1 cellular context compared by ENCODE assay signal in the genomic region with DNA sequence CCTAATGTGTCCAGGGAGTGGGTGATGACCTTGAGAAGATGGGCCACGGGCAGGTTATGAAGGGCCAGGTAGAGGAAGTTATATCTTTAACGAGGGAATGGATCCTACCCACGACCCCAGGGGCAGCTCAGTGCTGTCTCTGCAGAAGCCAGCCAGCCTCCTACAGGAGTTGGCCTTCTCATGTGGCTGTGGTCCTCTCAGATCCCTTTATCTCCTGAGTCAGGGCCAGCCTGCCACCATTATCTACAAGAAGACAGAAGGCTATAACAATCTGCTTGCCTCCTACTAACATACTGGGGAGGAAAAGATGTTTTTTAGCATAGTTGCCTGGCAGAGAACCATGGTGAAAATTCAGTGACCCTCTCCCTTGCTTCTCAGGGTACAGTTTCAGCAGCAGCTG.
TF ChIP-seq lines count a peak whose summit lies in the region.

No MANE protein-coding gene starts in this region.

TF ChIP-seq in K562, 482 proteins besides CTCF, POLR2A, EP300 and RAD21 (continued from another document and continues in another):
- TF ChIP-seq, protein P1, sequence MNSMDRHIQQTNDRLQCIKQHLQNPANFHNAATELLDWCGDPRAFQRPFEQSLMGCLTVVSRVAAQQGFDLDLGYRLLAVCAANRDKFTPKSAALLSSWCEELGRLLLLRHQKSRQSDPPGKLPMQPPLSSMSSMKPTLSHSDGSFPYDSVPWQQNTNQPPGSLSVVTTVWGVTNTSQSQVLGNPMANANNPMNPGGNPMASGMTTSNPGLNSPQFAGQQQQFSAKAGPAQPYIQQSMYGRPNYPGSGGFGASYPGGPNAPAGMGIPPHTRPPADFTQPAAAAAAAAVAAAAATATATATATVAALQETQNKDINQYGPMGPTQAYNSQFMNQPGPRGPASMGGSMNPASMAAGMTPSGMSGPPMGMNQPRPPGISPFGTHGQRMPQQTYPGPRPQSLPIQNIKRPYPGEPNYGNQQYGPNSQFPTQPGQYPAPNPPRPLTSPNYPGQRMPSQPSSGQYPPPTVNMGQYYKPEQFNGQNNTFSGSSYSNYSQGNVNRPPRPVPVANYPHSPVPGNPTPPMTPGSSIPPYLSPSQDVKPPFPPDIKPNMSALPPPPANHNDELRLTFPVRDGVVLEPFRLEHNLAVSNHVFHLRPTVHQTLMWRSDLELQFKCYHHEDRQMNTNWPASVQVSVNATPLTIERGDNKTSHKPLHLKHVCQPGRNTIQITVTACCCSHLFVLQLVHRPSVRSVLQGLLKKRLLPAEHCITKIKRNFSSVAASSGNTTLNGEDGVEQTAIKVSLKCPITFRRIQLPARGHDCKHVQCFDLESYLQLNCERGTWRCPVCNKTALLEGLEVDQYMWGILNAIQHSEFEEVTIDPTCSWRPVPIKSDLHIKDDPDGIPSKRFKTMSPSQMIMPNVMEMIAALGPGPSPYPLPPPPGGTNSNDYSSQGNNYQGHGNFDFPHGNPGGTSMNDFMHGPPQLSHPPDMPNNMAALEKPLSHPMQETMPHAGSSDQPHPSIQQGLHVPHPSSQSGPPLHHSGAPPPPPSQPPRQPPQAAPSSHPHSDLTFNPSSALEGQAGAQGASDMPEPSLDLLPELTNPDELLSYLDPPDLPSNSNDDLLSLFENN (IDR thresholded peaks at IDR 0.05; ENCODE audit: low read depth in 2 of 2, low read length in 2 of 2) = peak in 1 of 2 experiments; percentile 69; a peak in 2 of 4 replicates
- TF ChIP-seq CBX2 (IDR thresholded peaks at IDR 0.05; ENCODE audit: insufficient read depth, low read length, poor library complexity, severe bottlenecking) = no peak
- TF ChIP-seq, protein P2, sequence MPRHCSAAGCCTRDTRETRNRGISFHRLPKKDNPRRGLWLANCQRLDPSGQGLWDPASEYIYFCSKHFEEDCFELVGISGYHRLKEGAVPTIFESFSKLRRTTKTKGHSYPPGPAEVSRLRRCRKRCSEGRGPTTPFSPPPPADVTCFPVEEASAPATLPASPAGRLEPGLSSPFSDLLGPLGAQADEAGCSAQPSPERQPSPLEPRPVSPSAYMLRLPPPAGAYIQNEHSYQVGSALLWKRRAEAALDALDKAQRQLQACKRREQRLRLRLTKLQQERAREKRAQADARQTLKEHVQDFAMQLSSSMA (CRISPR knock-in tag; IDR thresholded peaks at IDR 0.05) = no peak
- no peak for TF ChIP-seq FOXK2 (conservative IDR thresholded peaks at IDR 0.05 in 1 of 2, IDR thresholded peaks at IDR 0.05 in 1 of 2; ENCODE audit: low read depth in 2 of 2)
- TF ChIP-seq EWSR1 (IDR thresholded peaks at IDR 0.05; ENCODE audit: borderline replicate concordance, low read depth, partially characterized antibody) = no peak
- TF ChIP-seq ZNF24 (IDR thresholded peaks at IDR 0.05) = no peak
- TF ChIP-seq TCF7 (IDR thresholded peaks at IDR 0.05; ENCODE audit: borderline replicate concordance) = 0 out of 2 replicates have a peak, but pooled peaks have one; percentile 38
- no peak for TF ChIP-seq ZNF354B (CRISPR knock-in tag; IDR thresholded peaks at IDR 0.05)
- TF ChIP-seq DACH1 (IDR thresholded peaks at IDR 0.05; ENCODE audit: partially characterized antibody) = no peak
- TF ChIP-seq ZNF764 (CRISPR knock-in tag; IDR thresholded peaks at IDR 0.05; ENCODE audit: low read depth) = no peak
- TF ChIP-seq EGR1 (conservative IDR thresholded peaks at IDR 0.05) = no peak
- no peak for TF ChIP-seq RB1 (IDR thresholded peaks at IDR 0.05; ENCODE audit: low read depth)
- TF ChIP-seq, protein P3, sequence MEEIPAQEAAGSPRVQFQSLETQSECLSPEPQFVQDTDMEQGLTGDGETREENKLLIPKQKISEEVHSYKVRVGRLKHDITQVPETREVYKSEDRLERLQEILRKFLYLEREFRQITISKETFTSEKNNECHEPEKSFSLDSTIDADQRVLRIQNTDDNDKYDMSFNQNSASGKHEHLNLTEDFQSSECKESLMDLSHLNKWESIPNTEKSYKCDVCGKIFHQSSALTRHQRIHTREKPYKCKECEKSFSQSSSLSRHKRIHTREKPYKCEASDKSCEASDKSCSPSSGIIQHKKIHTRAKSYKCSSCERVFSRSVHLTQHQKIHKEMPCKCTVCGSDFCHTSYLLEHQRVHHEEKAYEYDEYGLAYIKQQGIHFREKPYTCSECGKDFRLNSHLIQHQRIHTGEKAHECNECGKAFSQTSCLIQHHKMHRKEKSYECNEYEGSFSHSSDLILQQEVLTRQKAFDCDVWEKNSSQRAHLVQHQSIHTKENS (CRISPR knock-in tag; IDR thresholded peaks at IDR 0.05) = no peak
- no peak for TF ChIP-seq HNRNPL (IDR thresholded peaks at IDR 0.05; ENCODE audit: low read depth, low read length)
- TF ChIP-seq NFIC (IDR thresholded peaks at IDR 0.05) = peak; percentile 86
- no peak for TF ChIP-seq ZNF140 (CRISPR knock-in tag; IDR thresholded peaks at IDR 0.05)
- TF ChIP-seq ZNF324 (CRISPR knock-in tag; IDR thresholded peaks at IDR 0.05) = no peak
- no peak for TF ChIP-seq RBM25 (IDR thresholded peaks at IDR 0.05; ENCODE audit: low read depth, low read length, severe bottlenecking)
- TF ChIP-seq, protein P4, sequence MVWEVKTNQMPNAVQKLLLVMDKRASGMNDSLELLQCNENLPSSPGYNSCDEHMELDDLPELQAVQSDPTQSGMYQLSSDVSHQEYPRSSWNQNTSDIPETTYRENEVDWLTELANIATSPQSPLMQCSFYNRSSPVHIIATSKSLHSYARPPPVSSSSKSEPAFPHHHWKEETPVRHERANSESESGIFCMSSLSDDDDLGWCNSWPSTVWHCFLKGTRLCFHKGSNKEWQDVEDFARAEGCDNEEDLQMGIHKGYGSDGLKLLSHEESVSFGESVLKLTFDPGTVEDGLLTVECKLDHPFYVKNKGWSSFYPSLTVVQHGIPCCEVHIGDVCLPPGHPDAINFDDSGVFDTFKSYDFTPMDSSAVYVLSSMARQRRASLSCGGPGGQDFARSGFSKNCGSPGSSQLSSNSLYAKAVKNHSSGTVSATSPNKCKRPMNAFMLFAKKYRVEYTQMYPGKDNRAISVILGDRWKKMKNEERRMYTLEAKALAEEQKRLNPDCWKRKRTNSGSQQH (CRISPR knock-in tag; IDR thresholded peaks at IDR 0.05) = no peak
- TF ChIP-seq, protein P5, sequence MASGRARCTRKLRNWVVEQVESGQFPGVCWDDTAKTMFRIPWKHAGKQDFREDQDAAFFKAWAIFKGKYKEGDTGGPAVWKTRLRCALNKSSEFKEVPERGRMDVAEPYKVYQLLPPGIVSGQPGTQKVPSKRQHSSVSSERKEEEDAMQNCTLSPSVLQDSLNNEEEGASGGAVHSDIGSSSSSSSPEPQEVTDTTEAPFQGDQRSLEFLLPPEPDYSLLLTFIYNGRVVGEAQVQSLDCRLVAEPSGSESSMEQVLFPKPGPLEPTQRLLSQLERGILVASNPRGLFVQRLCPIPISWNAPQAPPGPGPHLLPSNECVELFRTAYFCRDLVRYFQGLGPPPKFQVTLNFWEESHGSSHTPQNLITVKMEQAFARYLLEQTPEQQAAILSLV (tag; IDR thresholded peaks at IDR 0.05) = no peak
- no peak for TF ChIP-seq NFXL1 (CRISPR knock-in tag; IDR thresholded peaks at IDR 0.05)
- no peak for TF ChIP-seq RBM34 (IDR thresholded peaks at IDR 0.05; ENCODE audit: borderline replicate concordance, insufficient read depth, low read length)
- no peak for TF ChIP-seq KLF10 (CRISPR knock-in tag; IDR thresholded peaks at IDR 0.05)
- no peak for TF ChIP-seq SIN3A (IDR thresholded peaks at IDR 0.05; ENCODE audit: borderline replicate concordance in 2 of 2, control insufficient read depth in 1 of 2, low read depth in 2 of 2, low read length in 2 of 2)
- no peak for TF ChIP-seq BACH1 (tag; IDR thresholded peaks at IDR 0.05)
- TF ChIP-seq, protein P6, sequence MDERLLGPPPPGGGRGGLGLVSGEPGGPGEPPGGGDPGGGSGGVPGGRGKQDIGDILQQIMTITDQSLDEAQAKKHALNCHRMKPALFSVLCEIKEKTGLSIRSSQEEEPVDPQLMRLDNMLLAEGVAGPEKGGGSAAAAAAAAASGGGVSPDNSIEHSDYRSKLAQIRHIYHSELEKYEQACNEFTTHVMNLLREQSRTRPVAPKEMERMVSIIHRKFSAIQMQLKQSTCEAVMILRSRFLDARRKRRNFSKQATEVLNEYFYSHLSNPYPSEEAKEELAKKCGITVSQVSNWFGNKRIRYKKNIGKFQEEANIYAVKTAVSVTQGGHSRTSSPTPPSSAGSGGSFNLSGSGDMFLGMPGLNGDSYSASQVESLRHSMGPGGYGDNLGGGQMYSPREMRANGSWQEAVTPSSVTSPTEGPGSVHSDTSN (CRISPR knock-in tag; IDR thresholded peaks at IDR 0.05; ENCODE audit: low read depth) = no peak
- TF ChIP-seq, protein P6 (tag; conservative IDR thresholded peaks at IDR 0.05; ENCODE audit: low read depth) = no peak
- TF ChIP-seq CREM (IDR thresholded peaks at IDR 0.05; ENCODE audit: low read depth) = peak; percentile 48; the same call in 1 of the 2 replicates
- TF ChIP-seq TAF15 (IDR thresholded peaks at IDR 0.05; ENCODE audit: low read depth, low read length) = no peak
- TF ChIP-seq, protein P7, sequence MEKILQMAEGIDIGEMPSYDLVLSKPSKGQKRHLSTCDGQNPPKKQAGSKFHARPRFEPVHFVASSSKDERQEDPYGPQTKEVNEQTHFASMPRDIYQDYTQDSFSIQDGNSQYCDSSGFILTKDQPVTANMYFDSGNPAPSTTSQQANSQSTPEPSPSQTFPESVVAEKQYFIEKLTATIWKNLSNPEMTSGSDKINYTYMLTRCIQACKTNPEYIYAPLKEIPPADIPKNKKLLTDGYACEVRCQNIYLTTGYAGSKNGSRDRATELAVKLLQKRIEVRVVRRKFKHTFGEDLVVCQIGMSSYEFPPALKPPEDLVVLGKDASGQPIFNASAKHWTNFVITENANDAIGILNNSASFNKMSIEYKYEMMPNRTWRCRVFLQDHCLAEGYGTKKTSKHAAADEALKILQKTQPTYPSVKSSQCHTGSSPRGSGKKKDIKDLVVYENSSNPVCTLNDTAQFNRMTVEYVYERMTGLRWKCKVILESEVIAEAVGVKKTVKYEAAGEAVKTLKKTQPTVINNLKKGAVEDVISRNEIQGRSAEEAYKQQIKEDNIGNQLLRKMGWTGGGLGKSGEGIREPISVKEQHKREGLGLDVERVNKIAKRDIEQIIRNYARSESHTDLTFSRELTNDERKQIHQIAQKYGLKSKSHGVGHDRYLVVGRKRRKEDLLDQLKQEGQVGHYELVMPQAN (IDR thresholded peaks at IDR 0.05; ENCODE audit: borderline replicate concordance) = no peak
- TF ChIP-seq POLR2AphosphoS2 (IDR thresholded peaks at IDR 0.05; ENCODE audit: low read length) = no peak
- TF ChIP-seq ESRRA (IDR thresholded peaks at IDR 0.05; ENCODE audit: borderline replicate concordance, low read depth) = no peak
- no peak for TF ChIP-seq WHSC1 (IDR thresholded peaks at IDR 0.05; ENCODE audit: low read length)
- TF ChIP-seq NFATC3 (IDR thresholded peaks at IDR 0.05) = no peak
- TF ChIP-seq RAD51 (IDR thresholded peaks at IDR 0.05; ENCODE audit: borderline replicate concordance, low read depth) = no peak
- no peak for TF ChIP-seq ZFX (CRISPR knock-in tag; IDR thresholded peaks at IDR 0.05)
- TF ChIP-seq, protein P8, sequence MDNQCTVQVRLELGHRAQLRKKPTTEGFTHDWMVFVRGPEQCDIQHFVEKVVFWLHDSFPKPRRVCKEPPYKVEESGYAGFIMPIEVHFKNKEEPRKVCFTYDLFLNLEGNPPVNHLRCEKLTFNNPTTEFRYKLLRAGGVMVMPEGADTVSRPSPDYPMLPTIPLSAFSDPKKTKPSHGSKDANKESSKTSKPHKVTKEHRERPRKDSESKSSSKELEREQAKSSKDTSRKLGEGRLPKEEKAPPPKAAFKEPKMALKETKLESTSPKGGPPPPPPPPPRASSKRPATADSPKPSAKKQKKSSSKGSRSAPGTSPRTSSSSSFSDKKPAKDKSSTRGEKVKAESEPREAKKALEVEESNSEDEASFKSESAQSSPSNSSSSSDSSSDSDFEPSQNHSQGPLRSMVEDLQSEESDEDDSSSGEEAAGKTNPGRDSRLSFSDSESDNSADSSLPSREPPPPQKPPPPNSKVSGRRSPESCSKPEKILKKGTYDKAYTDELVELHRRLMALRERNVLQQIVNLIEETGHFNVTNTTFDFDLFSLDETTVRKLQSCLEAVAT (IDR thresholded peaks at IDR 0.05) = no peak
- peak; percentile 95 for TF ChIP-seq TCF3 (CRISPR knock-in tag; IDR thresholded peaks at IDR 0.05)
- TF ChIP-seq ZNF224 (CRISPR knock-in tag; IDR thresholded peaks at IDR 0.05) = no peak
- no peak for TF ChIP-seq SRSF1 (IDR thresholded peaks at IDR 0.05; ENCODE audit: low read depth, low read length)
- TF ChIP-seq, protein P9, sequence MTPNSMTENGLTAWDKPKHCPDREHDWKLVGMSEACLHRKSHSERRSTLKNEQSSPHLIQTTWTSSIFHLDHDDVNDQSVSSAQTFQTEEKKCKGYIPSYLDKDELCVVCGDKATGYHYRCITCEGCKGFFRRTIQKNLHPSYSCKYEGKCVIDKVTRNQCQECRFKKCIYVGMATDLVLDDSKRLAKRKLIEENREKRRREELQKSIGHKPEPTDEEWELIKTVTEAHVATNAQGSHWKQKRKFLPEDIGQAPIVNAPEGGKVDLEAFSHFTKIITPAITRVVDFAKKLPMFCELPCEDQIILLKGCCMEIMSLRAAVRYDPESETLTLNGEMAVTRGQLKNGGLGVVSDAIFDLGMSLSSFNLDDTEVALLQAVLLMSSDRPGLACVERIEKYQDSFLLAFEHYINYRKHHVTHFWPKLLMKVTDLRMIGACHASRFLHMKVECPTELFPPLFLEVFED (CRISPR knock-in tag; conservative IDR thresholded peaks at IDR 0.05) = no peak
- TF ChIP-seq ZNF263 (CRISPR knock-in tag; IDR thresholded peaks at IDR 0.05; ENCODE audit: borderline replicate concordance) = no peak
- TF ChIP-seq ZNF311 (CRISPR knock-in tag; IDR thresholded peaks at IDR 0.05) = no peak
- TF ChIP-seq ZNF79 (CRISPR knock-in tag; IDR thresholded peaks at IDR 0.05; ENCODE audit: low read depth) = no peak
- TF ChIP-seq CBFA2T3 (IDR thresholded peaks at IDR 0.05) = peak; percentile 97
- TF ChIP-seq, protein P10, sequence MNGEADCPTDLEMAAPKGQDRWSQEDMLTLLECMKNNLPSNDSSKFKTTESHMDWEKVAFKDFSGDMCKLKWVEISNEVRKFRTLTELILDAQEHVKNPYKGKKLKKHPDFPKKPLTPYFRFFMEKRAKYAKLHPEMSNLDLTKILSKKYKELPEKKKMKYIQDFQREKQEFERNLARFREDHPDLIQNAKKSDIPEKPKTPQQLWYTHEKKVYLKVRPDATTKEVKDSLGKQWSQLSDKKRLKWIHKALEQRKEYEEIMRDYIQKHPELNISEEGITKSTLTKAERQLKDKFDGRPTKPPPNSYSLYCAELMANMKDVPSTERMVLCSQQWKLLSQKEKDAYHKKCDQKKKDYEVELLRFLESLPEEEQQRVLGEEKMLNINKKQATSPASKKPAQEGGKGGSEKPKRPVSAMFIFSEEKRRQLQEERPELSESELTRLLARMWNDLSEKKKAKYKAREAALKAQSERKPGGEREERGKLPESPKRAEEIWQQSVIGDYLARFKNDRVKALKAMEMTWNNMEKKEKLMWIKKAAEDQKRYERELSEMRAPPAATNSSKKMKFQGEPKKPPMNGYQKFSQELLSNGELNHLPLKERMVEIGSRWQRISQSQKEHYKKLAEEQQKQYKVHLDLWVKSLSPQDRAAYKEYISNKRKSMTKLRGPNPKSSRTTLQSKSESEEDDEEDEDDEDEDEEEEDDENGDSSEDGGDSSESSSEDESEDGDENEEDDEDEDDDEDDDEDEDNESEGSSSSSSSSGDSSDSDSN (IDR thresholded peaks at IDR 0.05; ENCODE audit: borderline replicate concordance in 1 of 2, low read depth in 2 of 2, low read length in 2 of 2) = no peak
